ENCODE assay signal across 1 cellular context in the genomic region with DNA sequence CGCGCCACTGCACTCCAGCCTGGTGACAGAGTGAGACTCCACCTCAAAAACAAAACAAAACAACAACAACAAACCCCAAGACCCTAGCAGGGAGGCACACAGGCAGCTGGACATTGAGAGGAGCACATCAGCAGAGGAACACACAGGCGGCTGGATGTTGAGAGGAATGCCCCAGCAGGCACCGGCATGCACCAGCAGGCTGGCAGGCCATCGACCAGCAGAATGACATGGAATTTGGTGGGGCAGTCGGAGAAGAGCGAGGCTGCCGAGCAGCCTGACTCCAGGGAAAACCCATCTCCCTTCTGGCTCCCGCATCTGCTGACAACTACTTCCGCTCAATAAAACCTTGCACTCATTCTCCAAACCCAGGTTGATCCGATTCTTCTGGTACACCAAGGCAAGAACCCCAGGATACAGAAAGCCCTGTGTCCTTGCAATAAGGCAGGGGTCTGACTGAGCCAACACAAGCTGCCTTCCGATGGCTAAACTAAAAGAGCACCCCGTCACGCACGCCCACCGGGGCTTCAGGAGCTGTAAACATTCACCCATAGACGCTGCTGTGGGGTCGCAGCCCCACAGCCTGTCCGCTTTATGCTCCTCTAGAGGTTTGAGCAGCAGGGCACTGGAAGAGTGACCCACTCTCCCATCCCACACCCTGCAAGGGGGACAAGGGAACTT.
TF ChIP-seq lines count a peak whose summit lies in the region.

No MANE protein-coding gene starts in this region.

TF ChIP-seq in HepG2, 621 proteins besides CTCF, POLR2A, EP300 and RAD21:
- TF ChIP-seq TOPORS (CRISPR knock-in tag; IDR thresholded peaks at IDR 0.05), result 0 out of 2 replicates have a peak, but pooled peaks have one; percentile 43
- TF ChIP-seq ZNF317 (CRISPR knock-in tag; IDR thresholded peaks at IDR 0.05), result no peak
- no peak for TF ChIP-seq HES4 (CRISPR knock-in tag; IDR thresholded peaks at IDR 0.05; ENCODE audit: borderline replicate concordance)
- no peak for TF ChIP-seq NRL (CRISPR knock-in tag; IDR thresholded peaks at IDR 0.05; ENCODE audit: borderline replicate concordance)
- TF ChIP-seq RBM22 (optimal IDR thresholded peaks at IDR 0.05; ENCODE audit: low read length), result peak; percentile 45
